Comparison of ENCODE assay signal across 1 cellular context in genomic region chr18:26228562-26229260, GRCh38.
TF ChIP-seq lines count a peak whose summit lies in the region.

No MANE protein-coding gene starts in this region.

TF ChIP-seq in HEK293, 187 proteins besides CTCF, POLR2A, EP300 and RAD21 (continued from another document):
- TF ChIP-seq PRDM2 (tag by site-specific recombination; IDR thresholded peaks at IDR 0.05; ENCODE audit: borderline replicate concordance) (no peak), SP2 (tag by site-specific recombination; IDR thresholded peaks at IDR 0.05) (no peak), PRDM6 (tag by site-specific recombination; IDR thresholded peaks at IDR 0.05) (no peak)
